8 cellular contexts compared by ENCODE assay signal in the genomic region with DNA sequence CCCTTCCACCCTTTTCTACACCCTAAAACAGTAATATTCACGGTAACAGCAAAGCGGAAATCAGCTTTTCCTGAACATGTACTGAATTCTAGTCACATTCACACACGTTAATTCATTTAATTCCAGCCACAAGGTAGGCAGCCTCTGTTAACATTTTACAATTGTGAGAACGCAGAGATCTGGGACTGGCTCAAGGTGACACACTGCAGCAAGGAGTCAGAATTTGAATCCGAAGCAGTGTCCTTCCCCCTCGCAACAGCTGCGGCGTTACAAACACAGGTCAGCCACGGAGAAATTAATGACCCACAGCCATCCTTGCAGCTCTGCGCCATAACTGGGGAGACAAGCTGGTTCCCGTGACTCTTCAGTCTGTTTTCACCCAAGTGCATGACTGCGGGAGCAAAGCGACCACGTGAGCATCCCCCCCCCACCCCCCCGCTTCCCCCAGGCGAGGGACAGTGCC. TPM values are rescaled to one million over a fixed set of nuclear protein-coding genes. Genes with fewer than 3 reads are reported as not detected.
DNase-seq lines count a peak whose midpoint lies in the region; ATAC-seq and TF ChIP-seq lines count a peak whose summit lies in the region.

No MANE protein-coding gene starts in this region.

- H3K36me3 ChIP-seq in ES-I3 (ENCODE audit: insufficient read depth, low read length), result peaks cover 28% of the 10 kb centered on the region

- in situ Hi-C loops in astrocyte of the cerebellum (cut with HindIII; ENCODE audit: low sequenced_read_pairs), result no loop called here

- TF ChIP-seq CTCF in astrocyte of the cerebellum (IDR thresholded peaks at IDR 0.05; ENCODE audit: low read depth, low read length, missing control alignments), result no peak

- no peaks in the 10 kb centered on the region for H3K9me3 ChIP-seq in ES-I3 (ENCODE audit: control insufficient read depth, insufficient read depth, low read length)

- peak overlapping the region; percentile 97 for H3K9ac ChIP-seq in ES-I3 (ENCODE audit: low read depth, low read length)

- ATAC-seq in HG03378 (IDR thresholded peaks at IDR 0.05; ENCODE audit: unreplicated experiment) (peak; percentile 6), HG03439 (IDR thresholded peaks at IDR 0.05; ENCODE audit: unreplicated experiment) (no peak)

- H3K4me3 ChIP-seq in astrocyte of the cerebellum (ENCODE audit: low read depth, low read length), result peak overlapping the region; percentile 92

- no peak for DNase-seq in astrocyte of the cerebellum (ENCODE audit: low read depth)
- DNase-seq in kidney glomerular epithelial cell (lab: John Stamatoyannopoulos, UW), result peak; percentile 64
- no peak for DNase-seq in NCI-H1092 treated with DMSO at 0.1 percent for 48 hours (lab: John Stamatoyannopoulos, UW)
- no peak for DNase-seq in NCI-H510A treated with DMSO at 0.1 percent for 48 hours (lab: John Stamatoyannopoulos, UW)

- H3K4me1 ChIP-seq in ES-I3 (ENCODE audit: insufficient read depth, low read length), result peaks cover 23% of the 10 kb centered on the region

- H3K27ac ChIP-seq in temporal lobe (ENCODE audit: low read depth, low read length), result peak overlapping the region; percentile 70

RNA-seq across cellular contexts. Expression of gene SLC20A1, which starts 0.8 kb away (rescaled TPM):
- 31.5 TPM for total RNA-seq in temporal lobe
